In genomic region chr22:19036523-19037273, GRCh38 we compare ENCODE assay signal across 14 cellular contexts.
DNase-seq lines count a peak whose midpoint lies in the region; ATAC-seq and TF ChIP-seq lines count a peak whose summit lies in the region.
"Had no signal": no experiment of that assay in that cellular context is flagged by ENCODE, and none has a peak within 500 bp of the region (broad histone marks: within the 10 kb centered on the region; RNA-seq: fewer than 3 reads in every experiment).

No MANE protein-coding gene starts in this region.

- intact Hi-C loops in colonic mucosa (cut with DNase I): no loop called here

- H3K9me3 ChIP-seq in osteoblast (ENCODE audit: low read depth, low read length) (no peaks in the 10 kb centered on the region), colonic mucosa (no peaks in the 10 kb centered on the region)

- DNase-seq in activated CD4-positive, CD25-positive, alpha-beta regulatory T cell treated with anti-CD3 and anti-CD28 coated beads, Interleukin-2, amount 50 U/mL, for 72 hours: peak; percentile 18
- DNase-seq in activated CD4-positive, CD25-positive, alpha-beta regulatory T cell (lab: John Stamatoyannopoulos, UW): no peak
- DNase-seq in OCI-M1 (lab: John Stamatoyannopoulos, UW) (peak; percentile 26), fibroblast of pulmonary artery (ENCODE audit: low read depth) (peak; percentile 14), osteoblast (ENCODE audit: insufficient read length, low spot score, missing footprints) (peak; percentile 76), NCI-H345 (lab: John Stamatoyannopoulos, UW) (no peak), colonic mucosa (no peak)
- DNase-seq: activated CD8-positive, alpha-beta memory T cell treated with anti-CD3 and anti-CD28 coated beads, Interleukin-2, amount 10 ng/mL, durations not matched to agents 7 days and 5 days; amniotic stem cell; GOT3; NK-92 treated with Interleukin-12 subunit alpha and Interleukin-12 subunit beta, amount 100 ng/mL, for 24 hours; nucleus accumbens; stimulated activated naive CD8-positive, alpha-beta T cell treated with anti-CD3 and anti-CD28 coated beads, Interleukin-15, Interleukin-2, amounts not matched to agents 100 U/mL and 50 U/mL, for 24 hours had no signal

- H3K27me3 ChIP-seq in osteoblast (ENCODE audit: insufficient read depth, low read length) (no peaks in the 10 kb centered on the region), colonic mucosa (no peaks in the 10 kb centered on the region)

- no peak for TF ChIP-seq CTCF in fibroblast of pulmonary artery (IDR thresholded peaks at IDR 0.05; ENCODE audit: low read length, missing control alignments)
- peak; percentile 8 for TF ChIP-seq CTCF in osteoblast (IDR thresholded peaks at IDR 0.05; ENCODE audit: extremely low read depth, low read depth, low read length)
- no peak for TF ChIP-seq CTCF in colonic mucosa (IDR thresholded peaks at IDR 0.05)

- H3K9ac ChIP-seq in colonic mucosa (ENCODE audit: low read depth in 2 of 2, low read length in 2 of 2): no peak overlapping the region

- peaks cover 5% of the 10 kb centered on the region for H3K36me3 ChIP-seq in osteoblast (ENCODE audit: insufficient read depth, low read length)
- no peaks in the 10 kb centered on the region for H3K36me3 ChIP-seq in colonic mucosa

- no peak for ATAC-seq in GM21786 (IDR thresholded peaks at IDR 0.05; ENCODE audit: unreplicated experiment)
- ATAC-seq: activated CD8-positive, alpha-beta memory T cell treated with anti-CD3 and anti-CD28 coated beads, Interleukin-2, amount 10 ng/mL, durations not matched to agents 7 days and 5 days; stimulated activated naive CD8-positive, alpha-beta T cell treated with anti-CD3 and anti-CD28 coated beads, Interleukin-15, Interleukin-2, amounts not matched to agents 100 U/mL and 50 U/mL, for 24 hours had no signal

- no peak overlapping the region for H2AFZ ChIP-seq in osteoblast (ENCODE audit: low read length)

- H3K79me2 ChIP-seq in osteoblast (ENCODE audit: insufficient read depth, low read length): no peaks in the 10 kb centered on the region

- H3K4me3 ChIP-seq in fibroblast of pulmonary artery (replicated peaks; ENCODE audit: low read depth, low read length) (no peak overlapping the region), osteoblast (ENCODE audit: insufficient read depth, low read length) (no peak overlapping the region), colonic mucosa (no peak overlapping the region)

- H3K27ac ChIP-seq in osteoblast (ENCODE audit: low read depth, low read length): no peak overlapping the region
- no peak overlapping the region for H3K27ac ChIP-seq in colonic mucosa

- peaks cover 6% of the 10 kb centered on the region for H4K20me1 ChIP-seq in osteoblast (ENCODE audit: insufficient read depth, low read length)

- no peaks in the 10 kb centered on the region for H3K4me1 ChIP-seq in osteoblast (ENCODE audit: insufficient read depth, low read length)
- no peaks in the 10 kb centered on the region for H3K4me1 ChIP-seq in colonic mucosa

- H3K4me2 ChIP-seq in osteoblast (ENCODE audit: insufficient read depth, low read length): no peak overlapping the region

Comparison
In these comparisons a context has a peak if more than half of its experiments do, and no peak if none do; other contexts are left out.
1. DNase-seq: peak in activated CD4-positive, CD25-positive, alpha-beta regulatory T cell treated with anti-CD3 and anti-CD28 coated beads, Interleukin-2, amount 50 U/mL, for 72 hours (single experiment), OCI-M1 (single experiment), fibroblast of pulmonary artery (single experiment) and osteoblast (single experiment); none in activated CD4-positive, CD25-positive, alpha-beta regulatory T cell (0 of 4), NCI-H345 (single experiment) and colonic mucosa (single experiment).